In the genomic region with DNA sequence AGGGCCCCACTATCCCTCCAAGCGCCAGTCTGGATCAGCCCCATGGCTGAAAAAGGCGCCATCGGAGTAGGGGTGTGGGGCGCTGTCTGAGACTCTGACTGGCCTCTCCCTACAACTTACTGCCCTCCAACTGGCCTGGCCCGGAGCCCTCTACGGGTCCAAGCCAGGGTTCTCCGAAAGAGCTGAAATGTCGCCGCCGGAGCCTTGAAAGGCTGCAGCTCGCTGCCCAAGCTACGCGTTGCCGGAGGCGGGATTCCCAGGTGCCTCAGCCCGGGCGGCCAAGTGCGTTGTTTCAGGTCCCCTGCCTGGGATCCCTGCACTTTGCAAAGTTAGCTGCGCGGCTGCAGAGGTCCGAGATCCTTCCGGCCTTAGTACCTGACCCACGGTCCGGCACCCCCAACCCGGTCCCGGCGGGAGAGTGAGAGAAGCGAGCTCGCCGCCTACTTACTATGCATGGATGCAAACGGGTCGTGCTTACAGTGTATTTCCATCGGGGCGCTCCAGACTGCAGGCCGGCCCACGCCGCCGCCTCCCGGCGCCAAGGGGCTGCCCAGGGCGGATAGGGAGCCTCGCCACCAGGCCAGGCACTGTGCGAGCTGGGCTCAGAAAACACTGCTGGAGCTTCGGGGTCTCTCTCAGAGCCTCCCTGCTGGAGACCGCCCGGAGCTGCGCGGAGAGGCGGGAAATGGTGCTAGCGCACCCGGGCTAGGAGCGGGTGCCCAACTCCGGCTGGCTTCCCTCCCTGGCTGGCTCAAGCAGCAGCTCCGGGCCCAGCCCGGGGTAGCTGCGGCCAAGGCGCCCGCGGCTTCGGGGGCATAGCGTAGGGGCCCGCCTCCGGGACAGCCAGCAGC, we compare ENCODE assay signal across 9 cellular contexts. TPM values are rescaled to one million over a fixed set of nuclear protein-coding genes. Genes with fewer than 3 reads are reported as not detected.
A peak's percentile ranks its signal among the peaks of the same experiment; 100 is the strongest.
DNase-seq lines count a peak whose midpoint lies in the region; ATAC-seq and TF ChIP-seq lines count a peak whose summit lies in the region.
"Had no signal": no experiment of that assay in that cellular context is flagged by ENCODE, and none has a peak within 500 bp of the region (broad histone marks: within the 10 kb centered on the region; RNA-seq: fewer than 3 reads in every experiment).

No MANE protein-coding gene starts in this region.

- no peaks in the 10 kb centered on the region for H3K9me3 Mint-ChIP-seq in HFFc6
- H3K9me3 Mint-ChIP-seq in activated naive CD8-positive, alpha-beta T cell treated with anti-CD3 and anti-CD28 coated beads, Interleukin-2, amount 50 U/mL, for 24 hours: no peaks in the 10 kb centered on the region
- no peaks in the 10 kb centered on the region for H3K9me3 Mint-ChIP-seq in neural crest cell

- H3K27ac Mint-ChIP-seq in HFFc6 (no peak overlapping the region), neural crest cell (ENCODE audit: unreplicated experiment) (no peak overlapping the region)
- no peak overlapping the region for H3K27ac Mint-ChIP-seq in activated naive CD8-positive, alpha-beta T cell treated with anti-CD3 and anti-CD28 coated beads, Interleukin-2, amount 50 U/mL, for 24 hours

- H3K4me1 Mint-ChIP-seq in HFFc6 (ENCODE audit: low read depth) (peaks cover 12% of the 10 kb centered on the region; the same call in 1 of the 2 replicates), neural crest cell (peaks cover 48% of the 10 kb centered on the region)
- peaks cover 39% of the 10 kb centered on the region for H3K4me1 Mint-ChIP-seq in activated naive CD8-positive, alpha-beta T cell treated with anti-CD3 and anti-CD28 coated beads, Interleukin-2, amount 50 U/mL, for 24 hours

- H3K4me3 Mint-ChIP-seq in HFFc6: peak overlapping the region; percentile 77
- H3K4me3 Mint-ChIP-seq in activated naive CD8-positive, alpha-beta T cell treated with anti-CD3 and anti-CD28 coated beads, Interleukin-2, amount 50 U/mL, for 24 hours: peak overlapping the region; percentile 67
- peak overlapping the region; percentile 88 for H3K4me3 Mint-ChIP-seq in neural crest cell

- H3K27me3 Mint-ChIP-seq in HFFc6 (ENCODE audit: insufficient read depth) (peaks cover 68% of the 10 kb centered on the region), neural crest cell (ENCODE audit: low read depth) (peaks cover 98% of the 10 kb centered on the region)
- H3K27me3 Mint-ChIP-seq in activated naive CD8-positive, alpha-beta T cell treated with anti-CD3 and anti-CD28 coated beads, Interleukin-2, amount 50 U/mL, for 24 hours: peaks cover 86% of the 10 kb centered on the region

- DNase-seq in DMS79 treated with DMSO at 0.1 percent for 48 hours (lab: John Stamatoyannopoulos, UW) (peak; percentile 49), HFFc6 (no peak), neural crest cell (ENCODE audit: low read depth, low spot score) (peak; percentile 41), foreskin melanocyte (no peak)
- DNase-seq in activated naive CD8-positive, alpha-beta T cell treated with anti-CD3 and anti-CD28 coated beads, Interleukin-2, amount 50 U/mL, for 24 hours: no peak
- DNase-seq in stimulated activated CD4-positive, alpha-beta T cell treated with anti-CD3 and anti-CD28 coated beads, Interleukin-2, amount 100 ng/mL, for 24 hours: no peak
- DNase-seq: hippocampal formation had no signal

- no peak for TF ChIP-seq CTCF in HFFc6 (IDR thresholded peaks at IDR 0.05)
- no peak for TF ChIP-seq CTCF in neural crest cell (conservative IDR thresholded peaks at IDR 0.05)

- H3K36me3 Mint-ChIP-seq in HFFc6 (ENCODE audit: low read depth) (peaks cover 3% of the 10 kb centered on the region; the same call in 1 of the 2 replicates), neural crest cell (ENCODE audit: low read depth) (peaks cover 3% of the 10 kb centered on the region)
- peaks cover 1% of the 10 kb centered on the region for H3K36me3 Mint-ChIP-seq in activated naive CD8-positive, alpha-beta T cell treated with anti-CD3 and anti-CD28 coated beads, Interleukin-2, amount 50 U/mL, for 24 hours (ENCODE audit: low read depth)

- no peak for ATAC-seq in activated naive CD8-positive, alpha-beta T cell treated with anti-CD3 and anti-CD28 coated beads, Interleukin-2, amount 50 U/mL, for 24 hours
- no peak for ATAC-seq in GM21723 (IDR thresholded peaks at IDR 0.05; ENCODE audit: unreplicated experiment)
- ATAC-seq in HG03280 (IDR thresholded peaks at IDR 0.05; ENCODE audit: unreplicated experiment): no peak

RNA-seq across cellular contexts. Expression of a gene that starts 7.8 kb away (rescaled TPM):
- not detected for total RNA-seq in HFFc6 (2021; fragmentation: NEBNext Ultra II Directional; extraction: Animal tissue kit (Norgen Biotek cat#: 25700))
- 18.1 and 19.5 TPM in 2 replicates for total RNA-seq in neural crest cell

Comparison
In these comparisons a context has a peak if more than half of its experiments do, and no peak if none do; other contexts are left out.
1. DNase-seq: peak in DMS79 treated with DMSO at 0.1 percent for 48 hours (single experiment) and neural crest cell (single experiment); none in HFFc6 (single experiment), activated naive CD8-positive, alpha-beta T cell treated with anti-CD3 and anti-CD28 coated beads, Interleukin-2, amount 50 U/mL, for 24 hours (single experiment), foreskin melanocyte (single experiment) and stimulated activated CD4-positive, alpha-beta T cell treated with anti-CD3 and anti-CD28 coated beads, Interleukin-2, amount 100 ng/mL, for 24 hours (0 of 2).
2. RNA of a gene that starts 7.8 kb away (total RNA-seq): 18.1 to 19.5 TPM in neural crest cell; not detected in HFFc6; every median in the first group is over 10 times any median in the second.
3. Peak in every context shown above with its lines, with median percentiles within 50 percentile points of each other: H3K4me3 Mint-ChIP-seq.